Comparison of ENCODE assay signal across 1 cellular context in genomic region chr11:94131363-94132115, GRCh38.
A peak's percentile ranks its signal among the peaks of the same experiment; 100 is the strongest.
TF ChIP-seq lines count a peak whose summit lies in the region.

No MANE protein-coding gene starts in this region.

TF ChIP-seq in K562, 482 proteins besides CTCF, POLR2A, EP300 and RAD21 (continued from another document):
- TF ChIP-seq NFIC (IDR thresholded peaks at IDR 0.05) = peak; percentile 92
- TF ChIP-seq SLC30A9 (CRISPR knock-in tag; IDR thresholded peaks at IDR 0.05) = no peak
